21 cellular contexts compared by ENCODE assay signal in genomic region chr9:4581861-4582565, GRCh38.
DNase-seq lines count a peak whose midpoint lies in the region; ATAC-seq and TF ChIP-seq lines count a peak whose summit lies in the region.
"Had no signal": no experiment of that assay in that cellular context is flagged by ENCODE, and none has a peak within 500 bp of the region (broad histone marks: within the 10 kb centered on the region; RNA-seq: fewer than 3 reads in every experiment).

No MANE protein-coding gene starts in this region.

- intact Hi-C loops in right cardiac atrium (cut with DNase I), result no loop called here

- DNase-seq in right cardiac atrium (peak in 2 of 3 donors; percentile 55 to 80), right atrium auricular region (ENCODE audit: low spot score) (no peak), left lobe of liver (ENCODE audit: low spot score) (peak; percentile 75), medulla oblongata (ENCODE audit: extremely low spot score) (peak; percentile 31), NCI-H446 (lab: John Stamatoyannopoulos, UW) (no peak)
- no peak for DNase-seq in activated CD8-positive, alpha-beta memory T cell treated with anti-CD3 and anti-CD28 coated beads, Interleukin-2, amount 50 U/mL, for 48 hours
- DNase-seq: ACHN; BE2C; C1 segment of cervical spinal cord; Caco-2; CD4-positive, alpha-beta T cell; DMS153; DMS79; GDM1; GOT3; H7; HFFc6; IMR-90 had no signal

- WGBS in right cardiac atrium, result 68% methylated on average over 1 of the region's 1 CpG

- H3K36me3 ChIP-seq in right atrium auricular region, result no peaks in the 10 kb centered on the region
- H3K36me3 ChIP-seq: BE2C had no signal

- H3K4me3 ChIP-seq in right cardiac atrium (ENCODE audit: low read length), result no peak overlapping the region
- no peak overlapping the region for H3K4me3 ChIP-seq in right atrium auricular region

- H3K4me1 ChIP-seq in right cardiac atrium (ENCODE audit: control insufficient read depth, insufficient read depth, low read length) (peaks cover 4% of the 10 kb centered on the region), right atrium auricular region (peaks cover 0 to 6% of the 10 kb centered on the region in 2 donors)
- H3K4me1 ChIP-seq: BE2C, Caco-2 had no signal

- ATAC-seq in right cardiac atrium, result peak; percentile 34 to 53
- ATAC-seq in left lobe of liver, result peak; percentile 60
- ATAC-seq in GM18520 (IDR thresholded peaks at IDR 0.05; ENCODE audit: unreplicated experiment), result no peak
- ATAC-seq: HCT116 had no signal

- H3K27me3 ChIP-seq in right cardiac atrium (ENCODE audit: control insufficient read depth, insufficient read depth) (no peaks in the 10 kb centered on the region), right atrium auricular region (no peaks in the 10 kb centered on the region)
- H3K27me3 ChIP-seq: BE2C had no signal

- H3K9me3 ChIP-seq in right cardiac atrium (ENCODE audit: control insufficient read depth, low read length), result no peaks in the 10 kb centered on the region
- no peaks in the 10 kb centered on the region for H3K9me3 ChIP-seq in right atrium auricular region
- H3K9me3 ChIP-seq: BE2C, Caco-2 had no signal

- no peak for TF ChIP-seq CTCF in right atrium auricular region (IDR thresholded peaks at IDR 0.05)

- H3K27ac ChIP-seq in right cardiac atrium (ENCODE audit: low read length), result no peak overlapping the region
- H3K27ac ChIP-seq in right atrium auricular region, result peak overlapping the region in 1 of 2 donors; percentile 13
- H3K27ac ChIP-seq: HL-60 had no signal

Comparison
In these comparisons a context has a peak if more than half of its experiments do, and no peak if none do; other contexts are left out.
1. DNase-seq: peak in right cardiac atrium (2 of 3), left lobe of liver (single experiment) and medulla oblongata (single experiment); none in right atrium auricular region (single experiment), activated CD8-positive, alpha-beta memory T cell treated with anti-CD3 and anti-CD28 coated beads, Interleukin-2, amount 50 U/mL, for 48 hours (single experiment) and NCI-H446 (0 of 2).